ENCODE assay signal across 8 cellular contexts in the genomic region with DNA sequence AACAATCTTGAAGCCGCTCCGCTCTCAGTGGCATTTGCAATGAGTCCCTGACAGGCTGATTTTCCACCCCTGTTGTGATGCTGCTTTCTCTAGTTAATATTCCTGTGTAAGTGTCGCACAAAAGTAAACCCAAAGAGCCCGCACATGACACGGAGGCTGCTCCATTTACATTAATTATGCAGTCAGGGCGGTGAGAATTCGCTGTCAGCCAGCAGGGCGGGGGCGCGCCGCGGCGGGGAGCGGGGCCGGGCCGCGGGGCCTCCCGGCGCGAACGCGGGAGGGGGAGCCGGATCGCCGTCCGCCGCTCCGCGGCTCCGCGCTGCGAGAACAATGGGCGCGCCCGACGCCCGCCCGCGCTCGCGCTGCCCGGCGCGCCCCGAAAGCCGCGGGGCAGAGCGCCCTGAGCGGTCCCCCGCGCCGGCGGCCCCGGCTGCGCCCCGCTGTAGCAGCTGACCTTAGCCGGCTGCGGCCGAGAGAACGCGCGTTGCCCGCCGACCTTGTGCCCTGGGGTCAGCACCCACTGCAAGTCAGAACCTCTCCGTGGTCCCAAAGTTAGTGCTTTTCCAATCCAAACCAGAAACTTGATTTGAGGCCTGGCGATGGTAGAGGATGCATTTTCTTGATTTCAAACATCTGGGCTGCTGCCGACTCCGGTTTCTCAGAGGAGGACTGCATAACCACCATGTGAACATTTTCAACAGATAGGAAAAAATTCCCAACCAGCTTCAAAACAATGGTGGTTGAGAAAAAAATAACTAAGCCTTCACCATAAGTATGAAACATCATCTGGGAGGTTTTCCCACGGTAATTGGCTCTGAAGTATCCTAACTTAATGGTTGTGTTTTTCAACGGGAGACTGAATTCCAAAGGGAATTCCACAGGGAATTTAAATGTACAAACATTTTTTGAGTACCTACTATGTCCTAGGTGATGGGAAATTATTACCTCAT.
A peak's percentile ranks its signal among the peaks of the same experiment; 100 is the strongest.
DNase-seq lines count a peak whose midpoint lies in the region; ATAC-seq and TF ChIP-seq lines count a peak whose summit lies in the region.

No MANE protein-coding gene starts in this region.

- TF ChIP-seq CTCF in A673 (conservative IDR thresholded peaks at IDR 0.05; ENCODE audit: low read depth, low read length): no peak
- TF ChIP-seq CTCF in lung (IDR thresholded peaks at IDR 0.05; ENCODE audit: control extremely low read depth, extremely low read depth): no peak

- H3K4me1 ChIP-seq in A673 (ENCODE audit: insufficient read depth, low read length, poor library complexity, severe bottlenecking) (peaks cover 6% of the 10 kb centered on the region), lung (ENCODE audit: control insufficient read depth in 2 of 2, insufficient read depth in 2 of 2, low read length in 2 of 2) (peaks cover 0 to 3% of the 10 kb centered on the region in 2 donors)
- H3K4me1 ChIP-seq in effector memory CD4-positive, alpha-beta T cell (ENCODE audit: control insufficient read depth, insufficient read depth, low read length, poor library complexity, severe bottlenecking): peaks cover 9% of the 10 kb centered on the region

- BruUV-seq in A673 (replicated peaks; lab: Mats Ljungman, UMichigan): no TSS peak

- DNase-seq in A673 (ENCODE audit: low spot score) (peak; percentile 47), NCI-H1105 (lab: John Stamatoyannopoulos, UW) (peak; percentile 23), lung (ENCODE audit: low spot score) (peak; percentile 32)
- DNase-seq in activated CD4-positive, alpha-beta memory T cell treated with anti-CD3 and anti-CD28 coated beads, Interleukin-2, amount 10 ng/mL, durations not matched to agents 7 days and 5 days: peak; percentile 17
- peak in 2 of 3 donors; percentile 0 to 8 for DNase-seq in effector memory CD4-positive, alpha-beta T cell
- DNase-seq in stimulated activated CD4-positive, alpha-beta T cell treated with anti-CD3 and anti-CD28 coated beads, TNF-alpha, amount 100 ng/mL, for 24 hours (ENCODE audit: low read depth in 3 of 3): peak; percentile 6 to 26 (median 6)

- H3K4me3 ChIP-seq in A673 (ENCODE audit: low read depth, low read length, poor library complexity, severe bottlenecking) (peak overlapping the region; percentile 25), lung (peak overlapping the region; percentile 40)
- peak overlapping the region; percentile 43 for H3K4me3 ChIP-seq in effector memory CD4-positive, alpha-beta T cell (ENCODE audit: insufficient read depth, low read depth, low read length, poor library complexity, severe bottlenecking)

- CTCF ChIA-PET in A673 (lab: Charles Lee): no interaction called here
- CTCF ChIA-PET in activated CD4-positive, alpha-beta memory T cell treated with anti-CD3 and anti-CD28 coated beads, Interleukin-2, amount 10 ng/mL, durations not matched to agents 7 days and 5 days (lab: Charles Lee): no interaction called here

- H3K9me3 Mint-ChIP-seq in activated CD4-positive, alpha-beta memory T cell treated with anti-CD3 and anti-CD28 coated beads, Interleukin-2, amount 10 ng/mL, durations not matched to agents 7 days and 5 days: no peaks in the 10 kb centered on the region

- no peaks in the 10 kb centered on the region for H3K36me3 ChIP-seq in A673 (ENCODE audit: insufficient read depth, low read length, poor library complexity, severe bottlenecking)
- no peaks in the 10 kb centered on the region for H3K36me3 ChIP-seq in effector memory CD4-positive, alpha-beta T cell (ENCODE audit: control insufficient read depth, insufficient read depth, low read length)
- H3K36me3 ChIP-seq in lung (ENCODE audit: control insufficient read depth in 2 of 2, insufficient read depth in 2 of 2, low read length in 2 of 2): no peaks in the 10 kb centered on the region

- H3K27me3 ChIP-seq in A673 (replicated peaks; ENCODE audit: insufficient read depth, low read depth, low read length, poor library complexity) (peaks cover 96% of the 10 kb centered on the region), lung (ENCODE audit: control insufficient read depth, insufficient read depth) (no peaks in the 10 kb centered on the region)
- peaks cover 5% of the 10 kb centered on the region for H3K27me3 ChIP-seq in effector memory CD4-positive, alpha-beta T cell (replicated peaks; ENCODE audit: control insufficient read depth, insufficient read depth, low read length, poor library complexity, severe bottlenecking)

- peaks cover 9% of the 10 kb centered on the region for H3K4me1 Mint-ChIP-seq in activated CD4-positive, alpha-beta memory T cell treated with anti-CD3 and anti-CD28 coated beads, Interleukin-2, amount 10 ng/mL, durations not matched to agents 7 days and 5 days

- H3K27ac Mint-ChIP-seq in activated CD4-positive, alpha-beta memory T cell treated with anti-CD3 and anti-CD28 coated beads, Interleukin-2, amount 10 ng/mL, durations not matched to agents 7 days and 5 days: no peak overlapping the region

- ATAC-seq in GM18511 (IDR thresholded peaks at IDR 0.05; ENCODE audit: unreplicated experiment) (peak; percentile 68), lung (ENCODE audit: insufficient read depth, low FRiP score) (peak; percentile 79), GM18868 (IDR thresholded peaks at IDR 0.05; ENCODE audit: unreplicated experiment) (no peak)

- H3K9me3 ChIP-seq in A673 (ENCODE audit: low read depth, low read length, poor library complexity, severe bottlenecking) (no peaks in the 10 kb centered on the region), lung (ENCODE audit: control insufficient read depth in 2 of 2, insufficient read depth in 1 of 2, low read length in 1 of 2) (no peaks in the 10 kb centered on the region)
- no peaks in the 10 kb centered on the region for H3K9me3 ChIP-seq in effector memory CD4-positive, alpha-beta T cell (ENCODE audit: control insufficient read depth, low read length)

- H3K27ac ChIP-seq in A673 (ENCODE audit: low read depth, low read length, poor library complexity, severe bottlenecking): no peak overlapping the region
- H3K27ac ChIP-seq in effector memory CD4-positive, alpha-beta T cell (ENCODE audit: insufficient read depth, low read length, poor library complexity, severe bottlenecking): no peak overlapping the region
- peak overlapping the region in 1 of 2 donors; percentile 62 for H3K27ac ChIP-seq in lung (ENCODE audit: low read depth in 1 of 2, low read length in 1 of 2)

- intact Hi-C loops in A673 (cut with micrococcal nuclease; ENCODE audit: unreplicated experiment): no loop called here

- H3K4me3 Mint-ChIP-seq in activated CD4-positive, alpha-beta memory T cell treated with anti-CD3 and anti-CD28 coated beads, Interleukin-2, amount 10 ng/mL, durations not matched to agents 7 days and 5 days: peak overlapping the region; percentile 41

- peaks cover 32% of the 10 kb centered on the region for H3K27me3 Mint-ChIP-seq in activated CD4-positive, alpha-beta memory T cell treated with anti-CD3 and anti-CD28 coated beads, Interleukin-2, amount 10 ng/mL, durations not matched to agents 7 days and 5 days

- WGBS in lung, 2 donors: 2 to 3% methylated on average over 53 to 70 of the region's 70 CpGs

- no peaks in the 10 kb centered on the region for H3K36me3 Mint-ChIP-seq in activated CD4-positive, alpha-beta memory T cell treated with anti-CD3 and anti-CD28 coated beads, Interleukin-2, amount 10 ng/mL, durations not matched to agents 7 days and 5 days (ENCODE audit: low read depth)

- POLR2A ChIA-PET in A673 (lab: Charles Lee; ENCODE audit: low non-redundant PET): no interaction called here
- POLR2A ChIA-PET in activated CD4-positive, alpha-beta memory T cell treated with anti-CD3 and anti-CD28 coated beads, Interleukin-2, amount 10 ng/mL, durations not matched to agents 7 days and 5 days (lab: Charles Lee): no interaction called here
